In the genomic region with DNA sequence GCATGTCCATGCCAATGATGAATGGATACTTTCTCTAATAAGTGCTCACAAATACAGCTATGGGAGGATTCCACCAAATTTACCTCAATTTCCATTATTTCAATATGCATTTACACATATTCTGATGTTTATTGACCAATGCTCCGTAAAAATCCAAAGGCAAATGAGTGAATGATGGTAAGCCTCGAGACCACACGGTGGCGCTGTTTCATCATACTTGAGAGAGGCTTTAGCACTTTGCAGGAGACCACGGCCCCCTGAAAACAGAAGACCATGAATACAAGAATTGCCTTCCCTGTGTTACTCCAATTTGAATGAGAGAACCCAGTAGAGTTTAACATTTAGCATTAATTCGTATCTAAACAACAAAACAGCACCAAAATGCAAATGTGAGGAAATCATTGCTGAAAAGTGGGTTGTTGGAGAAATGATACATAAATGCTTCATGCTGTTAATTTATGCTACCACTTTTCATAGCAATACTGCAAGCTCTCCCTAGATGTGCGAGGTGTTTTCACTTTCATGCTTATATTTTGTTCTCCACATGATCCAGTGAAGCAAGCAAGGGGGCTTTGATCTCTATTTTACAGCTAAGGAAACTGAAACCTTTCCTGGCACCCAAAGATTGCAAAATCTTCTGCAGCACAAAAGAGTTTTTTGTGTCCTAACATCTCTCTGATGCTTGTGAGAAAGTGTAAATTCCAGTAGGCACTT, we compare ENCODE assay signal across 8 cellular contexts. TPM values are rescaled to one million over a fixed set of nuclear protein-coding genes. Genes with fewer than 3 reads are reported as not detected.
DNase-seq lines count a peak whose midpoint lies in the region; ATAC-seq and TF ChIP-seq lines count a peak whose summit lies in the region.

No MANE protein-coding gene starts in this region.

- peak; percentile 3 to 75 (median 61) for DNase-seq in CD8-positive, alpha-beta T cell
- DNase-seq in HCEC 1CT = peak; percentile 40
- peak; percentile 7 for DNase-seq in NCI-H446 treated with DMSO at 0.1 percent for 48 hours (lab: John Stamatoyannopoulos, UW)
- peak; percentile 57 for DNase-seq in activated CD4-positive, alpha-beta T cell treated with anti-CD3 and anti-CD28 coated beads, Interleukin-2, amount 50 U/mL, for 1 hour
- DNase-seq in dermis microvascular lymphatic vessel endothelial cell (ENCODE audit: low read depth in 2 of 2) = peak; percentile 71 to 85
- DNase-seq in lower lobe of right lung = peak; percentile 64
- DNase-seq in stimulated activated CD8-positive, alpha-beta memory T cell treated with anti-CD3 and anti-CD28 coated beads, Interleukin-12 subunit alpha, Interleukin-12 subunit beta, amount 100 ng/mL, for 24 hours (ENCODE audit: extremely low read depth) = peak; percentile 21
- no peak for DNase-seq in HPDE6-E6E7 (ENCODE audit: extremely low spot score)

- no peak overlapping the region for H3K4me3 ChIP-seq in CD8-positive, alpha-beta T cell (ENCODE audit: low read depth, low read length)
- no peak overlapping the region for H3K4me3 ChIP-seq in lower lobe of right lung

- intact Hi-C loops in CD8-positive, alpha-beta T cell (cut with DNase I, micrococcal nuclease) = loop anchor here (1.0 to 10.0 kb wide), 6 partner anchors 184 to 1142 kb away; no protein-coding TSS in a partner anchor
- intact Hi-C loops in lower lobe of right lung (cut with DNase I) = loop anchor here (5.0 kb wide), 1 partner anchor 485 kb away; no protein-coding TSS in a partner anchor

- no peak overlapping the region for H3K27ac Mint-ChIP-seq in CD8-positive, alpha-beta T cell

- no peaks in the 10 kb centered on the region for H3K36me3 ChIP-seq in CD8-positive, alpha-beta T cell (ENCODE audit: insufficient read depth, low read length)
- H3K36me3 ChIP-seq in lower lobe of right lung = no peaks in the 10 kb centered on the region

- H3K27ac ChIP-seq in CD8-positive, alpha-beta T cell (ENCODE audit: low read depth, low read length) = no peak overlapping the region
- H3K27ac ChIP-seq in lower lobe of right lung = no peak overlapping the region

- CTCF ChIA-PET in CD8-positive, alpha-beta T cell (lab: Charles Lee) = interaction anchor here (0.6 to 10.9 kb wide), 53 partner anchors 9 to 998 kb away, joined by 3 to 244 read pairs (median 4); partner anchors contain the start of gene TRIL

- peaks cover 5% of the 10 kb centered on the region for H3K27me3 Mint-ChIP-seq in CD8-positive, alpha-beta T cell (ENCODE audit: low read depth)

- H3K4me1 Mint-ChIP-seq in CD8-positive, alpha-beta T cell (ENCODE audit: low read depth) = peaks cover 21% of the 10 kb centered on the region

- no peak overlapping the region for H3K4me3 Mint-ChIP-seq in CD8-positive, alpha-beta T cell

- no peaks in the 10 kb centered on the region for H3K36me3 Mint-ChIP-seq in CD8-positive, alpha-beta T cell

- H3K4me1 ChIP-seq in CD8-positive, alpha-beta T cell (ENCODE audit: insufficient read depth, low read length) = peaks cover 13% of the 10 kb centered on the region
- H3K4me1 ChIP-seq in lower lobe of right lung = peaks cover 23% of the 10 kb centered on the region

- peak; percentile 45 for ATAC-seq in CD8-positive, alpha-beta T cell
- peak; percentile 69 to 88 for ATAC-seq in lower lobe of right lung

- POLR2A ChIA-PET in CD8-positive, alpha-beta T cell (lab: Charles Lee) = interaction anchor here (1.1 kb wide), 1 partner anchor 486 kb away, joined by 3 read pairs; no protein-coding TSS in a partner anchor

- peak; percentile 94 for TF ChIP-seq CTCF in CD8-positive, alpha-beta T cell (IDR thresholded peaks at IDR 0.05)
- TF ChIP-seq CTCF in lower lobe of right lung (IDR thresholded peaks at IDR 0.05) = peak; percentile 83

- H3K27me3 ChIP-seq in CD8-positive, alpha-beta T cell (ENCODE audit: insufficient read depth, low read length) = no peaks in the 10 kb centered on the region
- no peaks in the 10 kb centered on the region for H3K27me3 ChIP-seq in lower lobe of right lung (ENCODE audit: low read depth)

- no peaks in the 10 kb centered on the region for H3K9me3 ChIP-seq in CD8-positive, alpha-beta T cell (ENCODE audit: low read length)
- H3K9me3 ChIP-seq in lower lobe of right lung = no peaks in the 10 kb centered on the region

- no peaks in the 10 kb centered on the region for H3K9me3 Mint-ChIP-seq in CD8-positive, alpha-beta T cell

RNA-seq across cellular contexts. Expression of gene TRIL, which starts 35.4 kb away (rescaled TPM):
- total RNA-seq in CD8-positive, alpha-beta T cell = not detected
- total RNA-seq in dermis microvascular lymphatic vessel endothelial cell = 18.6 and 29.6 TPM in 2 replicates
- total RNA-seq in lower lobe of right lung = 6.4 TPM
